Comparison of ENCODE assay signal across 10 cellular contexts in the genomic region with DNA sequence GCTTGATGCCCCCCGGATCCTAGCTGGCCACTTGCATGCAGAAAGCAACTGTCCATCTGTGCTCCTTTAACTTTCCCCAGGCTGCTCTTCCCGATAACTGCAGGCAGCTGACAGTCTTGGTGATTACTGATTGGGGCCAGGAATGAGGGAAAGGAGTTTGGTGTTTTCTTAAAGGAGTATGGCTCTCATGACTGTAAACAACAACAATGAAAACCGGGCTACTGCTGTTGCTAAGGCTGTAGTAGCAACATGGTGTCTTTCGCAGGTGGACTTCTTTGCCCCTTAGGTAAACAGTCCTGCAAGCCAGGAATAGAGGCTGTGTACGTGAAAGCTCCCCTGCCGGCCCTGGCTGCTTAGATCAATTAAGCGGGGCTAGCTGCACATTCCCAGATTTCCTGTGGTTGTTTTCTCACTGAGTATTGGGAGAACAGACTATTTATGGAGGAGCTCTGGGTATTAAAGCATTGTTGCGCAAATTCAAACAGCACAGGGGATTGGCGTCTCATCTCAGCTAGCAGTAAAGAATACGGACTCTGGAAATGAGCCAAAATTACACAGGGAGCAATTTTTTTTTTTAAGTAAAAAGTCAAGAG.
DNase-seq lines count a peak whose midpoint lies in the region; ATAC-seq, FAIRE-seq and TF ChIP-seq lines count a peak whose summit lies in the region.
"Had no signal": no experiment of that assay in that cellular context is flagged by ENCODE, and none has a peak within 500 bp of the region (broad histone marks: within the 10 kb centered on the region; RNA-seq: fewer than 3 reads in every experiment).

No MANE protein-coding gene starts in this region.

- H3K4me1 ChIP-seq in endothelial cell of umbilical vein (ENCODE audit: control insufficient read depth, extremely low read depth, insufficient read depth, low read length) = no peaks in the 10 kb centered on the region

- no peaks in the 10 kb centered on the region for H3K9me1 ChIP-seq in endothelial cell of umbilical vein (replicated peaks; ENCODE audit: control insufficient read depth, extremely low read depth, insufficient read depth, low read length)

- no TSS peak for BruUV-seq in endothelial cell of umbilical vein (replicated peaks; lab: Mats Ljungman, UMichigan)

- ATAC-seq in GM19324 (IDR thresholded peaks at IDR 0.05; ENCODE audit: low FRiP score, unreplicated experiment) (no peak), GM18520 (IDR thresholded peaks at IDR 0.05; ENCODE audit: unreplicated experiment) (no peak), HG03095 (IDR thresholded peaks at IDR 0.05; ENCODE audit: unreplicated experiment) (no peak)
- ATAC-seq: esophagus mucosa had no signal

- peaks cover 54% of the 10 kb centered on the region for H3K4me1 Mint-ChIP-seq in nephron

- H3K27ac ChIP-seq in endothelial cell of umbilical vein (ENCODE audit: insufficient read depth, low read depth, low read length) = no peak overlapping the region

- intact Hi-C loops in endothelial cell of umbilical vein (cut with micrococcal nuclease) = no loop called here

- no peak overlapping the region for H3K4me2 ChIP-seq in endothelial cell of umbilical vein (ENCODE audit: insufficient read depth, low read length)

- H3K4me3 ChIP-seq in endothelial cell of umbilical vein (replicated peaks in 1 of 3; ENCODE audit: insufficient read depth in 1 of 3, low read depth in 1 of 3, low read length in 3 of 3) = no peak overlapping the region

- peaks cover 3% of the 10 kb centered on the region for H3K27me3 Mint-ChIP-seq in nephron (ENCODE audit: low read depth)

- CTCF ChIA-PET in endothelial cell of umbilical vein (lab: Charles Lee) = interaction anchor here (1.2 to 5.8 kb wide), 5 partner anchors 9 to 32 kb away, joined by 3 to 19 read pairs (median 3); no protein-coding TSS in a partner anchor

- no peaks in the 10 kb centered on the region for H3K9me3 Mint-ChIP-seq in nephron
- H3K9me3 Mint-ChIP-seq: CD4-positive, CD25-positive, alpha-beta regulatory T cell had no signal

- dilution Hi-C loops in endothelial cell of umbilical vein (cut with MboI; ENCODE audit: extremely low pct_ligation_motif_present, low sequenced_read_pairs) = no loop called here

- H3K27me3 ChIP-seq in endothelial cell of umbilical vein (ENCODE audit: control insufficient read depth in 2 of 2, insufficient read depth in 2 of 2, low read length in 2 of 2) = no peaks in the 10 kb centered on the region

- DNase-seq in DMS153 treated with DMSO at 0.1 percent for 48 hours (lab: John Stamatoyannopoulos, UW; ENCODE audit: unreplicated experiment) = peak; percentile 7
- peak; percentile 40 for DNase-seq in NCI-H345 (lab: John Stamatoyannopoulos, UW)
- DNase-seq in endothelial cell of umbilical vein (ENCODE audit: low read depth, low spot score) = peak; percentile 52
- no peak for DNase-seq in COLO668 (lab: John Stamatoyannopoulos, UW; ENCODE audit: unreplicated experiment)
- DNase-seq: CD4-positive, CD25-positive, alpha-beta regulatory T cell had no signal

- POLR2A ChIA-PET in endothelial cell of umbilical vein (lab: Charles Lee) = no interaction called here

- H3K79me2 ChIP-seq in endothelial cell of umbilical vein (ENCODE audit: control insufficient read depth, insufficient read depth, low read length) = no peaks in the 10 kb centered on the region

- no peaks in the 10 kb centered on the region for H3K9me3 ChIP-seq in endothelial cell of umbilical vein (replicated peaks; ENCODE audit: control insufficient read depth, insufficient read depth, low read length)

- FAIRE-seq in endothelial cell of umbilical vein (lab: Jason Lieb, UNC) = no peak

- H3K9ac ChIP-seq in endothelial cell of umbilical vein (replicated peaks; ENCODE audit: extremely low read depth, insufficient read depth, low read length) = no peak overlapping the region

- no peaks in the 10 kb centered on the region for H3K36me3 ChIP-seq in endothelial cell of umbilical vein (ENCODE audit: control insufficient read depth in 2 of 2, extremely low read depth in 1 of 2, insufficient read depth in 2 of 2, low read length in 2 of 2)

- H2AFZ ChIP-seq in endothelial cell of umbilical vein (ENCODE audit: low read depth, low read length) = no peak overlapping the region

- no peaks in the 10 kb centered on the region for H4K20me1 ChIP-seq in endothelial cell of umbilical vein (replicated peaks; ENCODE audit: control insufficient read depth, extremely low read depth, insufficient read depth, low read length)

- peak overlapping the region in 2 of 3 experiments; percentile 8 to 30 for H3K4me3 Mint-ChIP-seq in nephron
- H3K4me3 Mint-ChIP-seq: CD4-positive, CD25-positive, alpha-beta regulatory T cell had no signal

- peaks cover 31% of the 10 kb centered on the region for H3K36me3 Mint-ChIP-seq in nephron (ENCODE audit: low read depth)

- peak overlapping the region; percentile 33 to 72 (median 56) for H3K27ac Mint-ChIP-seq in nephron
- H3K27ac Mint-ChIP-seq: CD4-positive, CD25-positive, alpha-beta regulatory T cell had no signal

- TF ChIP-seq CTCF in endothelial cell of umbilical vein (IDR thresholded peaks at IDR 0.05; ENCODE audit: extremely low read depth in 1 of 2, insufficient read depth in 1 of 2, low read depth in 1 of 2, low read length in 2 of 2) (no peak), nephron (IDR thresholded peaks at IDR 0.05; ENCODE audit: unreplicated experiment in 3 of 3) (no peak)

- no peak for TF ChIP-seq POLR2A in endothelial cell of umbilical vein (IDR thresholded peaks at IDR 0.05; ENCODE audit: low read depth, low read length)

TF ChIP-seq in endothelial cell of umbilical vein, 7 proteins besides CTCF, POLR2A, EP300 and RAD21:
- no peak for TF ChIP-seq FOS (IDR thresholded peaks at IDR 0.05; ENCODE audit: borderline replicate concordance, insufficient read depth, low read length)
- no peak for TF ChIP-seq EZH2 (IDR thresholded peaks at IDR 0.05; ENCODE audit: borderline replicate concordance, low read depth, low read length, severe bottlenecking)
